In genomic region chr2:212923393-212923792, GRCh38 we compare ENCODE assay signal across 21 cellular contexts.
DNase-seq lines count a peak whose midpoint lies in the region; ATAC-seq and TF ChIP-seq lines count a peak whose summit lies in the region.
"Had no signal": no experiment of that assay in that cellular context is flagged by ENCODE, and none has a peak within 500 bp of the region (broad histone marks: within the 10 kb centered on the region; RNA-seq: fewer than 3 reads in every experiment).

No MANE protein-coding gene starts in this region.

- no peak overlapping the region for H3K9ac ChIP-seq in mammary epithelial cell (ENCODE audit: insufficient read depth, low read length)
- H3K9ac ChIP-seq in mesendoderm (ENCODE audit: low read length): no peak overlapping the region

- H3K27ac ChIP-seq in PC-9 (0 out of 2 replicates have a peak overlapping the region, but pooled peaks have one; percentile 39), mammary epithelial cell (ENCODE audit: insufficient read depth, low read depth, low read length) (peak overlapping the region; percentile 73), esophagus squamous epithelium (peak overlapping the region in 3 of 4 donors; percentile 25 to 51 (median 40)), mesendoderm (ENCODE audit: low read depth, low read length) (no peak overlapping the region)
- H3K27ac ChIP-seq: SJCRH30 had no signal

- no peak overlapping the region for H2BK120ac ChIP-seq in mesendoderm (ENCODE audit: low read depth, low read length)

- in situ Hi-C loops in mammary epithelial cell (cut with MboI; ENCODE audit: low sequenced_read_pairs in 2 of 2): no loop called here

- dilution Hi-C loops in mammary epithelial cell (cut with HindIII; ENCODE audit: low sequenced_read_pairs): no loop called here

- no peak overlapping the region for H2BK5ac ChIP-seq in mesendoderm (ENCODE audit: low read length)

- H3K56ac ChIP-seq in mesendoderm (ENCODE audit: low read length): no peak overlapping the region

- H3K36me3 ChIP-seq in PC-9 (ENCODE audit: low read depth) (no peaks in the 10 kb centered on the region; the same call in 1 of the 2 replicates), mammary epithelial cell (ENCODE audit: insufficient read depth, low read length) (no peaks in the 10 kb centered on the region), esophagus squamous epithelium (no peaks in the 10 kb centered on the region), mesendoderm (ENCODE audit: control insufficient read depth, insufficient read depth, low read length) (no peaks in the 10 kb centered on the region)
- H3K36me3 ChIP-seq: SJCRH30 had no signal

- POLR2A ChIA-PET in PC-9 (lab: Charles Lee; ENCODE audit: unreplicated experiment): no interaction called here

- peaks cover 15% of the 10 kb centered on the region; the same call in 1 of the 2 replicates for H3F3A ChIP-seq in PC-9 (ENCODE audit: insufficient read depth, low read depth)

- no peak for TF ChIP-seq CTCF in PC-9 (conservative IDR thresholded peaks at IDR 0.05)
- TF ChIP-seq CTCF in mammary epithelial cell (conservative IDR thresholded peaks at IDR 0.05 in 1 of 2, IDR thresholded peaks at IDR 0.05 in 1 of 2; ENCODE audit: extremely low read depth in 1 of 2, insufficient read depth in 1 of 2, low read depth in 1 of 2, low read length in 2 of 2): no peak
- TF ChIP-seq CTCF in esophagus squamous epithelium (IDR thresholded peaks at IDR 0.05): no peak
- no peak for TF ChIP-seq CTCF in GM20000 (IDR thresholded peaks at IDR 0.05; ENCODE audit: extremely low read depth, missing control alignments)

- no peak overlapping the region for H4K5ac ChIP-seq in mesendoderm (ENCODE audit: low read length)

- CTCF ChIA-PET in PC-9 (lab: Charles Lee) (no interaction called here), mammary epithelial cell (lab: Charles Lee; ENCODE audit: low non-redundant PET) (no interaction called here)

- no peak overlapping the region for H2BK15ac ChIP-seq in mesendoderm (replicated peaks; ENCODE audit: low read depth)

- H3K4me1 ChIP-seq in PC-9 (replicated peaks; ENCODE audit: insufficient read depth) (peaks cover 25% of the 10 kb centered on the region), mammary epithelial cell (ENCODE audit: insufficient read depth, low read length) (peaks cover 38% of the 10 kb centered on the region), esophagus squamous epithelium (peaks cover 0 to 66% (median 11%) of the 10 kb centered on the region in 3 donors), mesendoderm (ENCODE audit: control insufficient read depth, low read depth, low read length) (peaks cover 4% of the 10 kb centered on the region)
- H3K4me1 ChIP-seq: SJCRH30 had no signal

- no peak overlapping the region for H2AK5ac ChIP-seq in mesendoderm (ENCODE audit: low read length)

- no peak overlapping the region for H3K18ac ChIP-seq in mesendoderm (ENCODE audit: low read length)

- no peak for TF ChIP-seq POLR2A in esophagus squamous epithelium (IDR thresholded peaks at IDR 0.05)

- no peaks in the 10 kb centered on the region for H3K9me2 ChIP-seq in PC-9 (ENCODE audit: insufficient read depth)

- no peak overlapping the region for H3K23ac ChIP-seq in mesendoderm (ENCODE audit: low read length)

- WGBS in mammary epithelial cell (ENCODE audit: low coverage, missing lambda C conversion rate): 36% methylated on average over 1 of the region's 1 CpG
- WGBS in esophagus squamous epithelium, 2 donors: 62 to 94% methylated on average over 1 of the region's 1 CpG
- WGBS in mesendoderm (ENCODE audit: extremely low coverage, insufficient coverage, low lambda C conversion rate): no CpG with 5 or more reads among the region's 1 CpG

- intact Hi-C loops in PC-9 (cut with micrococcal nuclease; ENCODE audit: unreplicated experiment) (no loop called here), mammary epithelial cell (cut with micrococcal nuclease) (no loop called here), esophagus squamous epithelium (cut with DNase I) (no loop called here)

- ATAC-seq in GM18520 (IDR thresholded peaks at IDR 0.05; ENCODE audit: unreplicated experiment) (no peak), HG02970 (IDR thresholded peaks at IDR 0.05; ENCODE audit: low FRiP score, unreplicated experiment) (no peak)
- ATAC-seq: HCT116, Right ventricle myocardium inferior, SK-N-SH treated with all-trans-retinoic acid at 6 μM for 48 hours had no signal

- H3K4ac ChIP-seq in mesendoderm (ENCODE audit: low read depth, low read length): no peak overlapping the region

- no peak overlapping the region for H3K4me2 ChIP-seq in PC-9
- H3K4me2 ChIP-seq in mammary epithelial cell (ENCODE audit: insufficient read depth, low read depth, low read length): peak overlapping the region; percentile 32
- no peak overlapping the region for H3K4me2 ChIP-seq in mesendoderm (ENCODE audit: low read length)

- H2AFZ ChIP-seq in PC-9: no peak overlapping the region
- no peak overlapping the region for H2AFZ ChIP-seq in mammary epithelial cell (ENCODE audit: low read depth, low read length)

- no peaks in the 10 kb centered on the region for H3K27me3 ChIP-seq in PC-9 (ENCODE audit: insufficient read depth, low read depth)
- H3K27me3 ChIP-seq in mammary epithelial cell (ENCODE audit: insufficient read depth, low read length): no peaks in the 10 kb centered on the region
- no peaks in the 10 kb centered on the region for H3K27me3 ChIP-seq in esophagus squamous epithelium
- H3K27me3 ChIP-seq in mesendoderm (ENCODE audit: insufficient read depth, low read length, poor library complexity): no peaks in the 10 kb centered on the region
- H3K27me3 ChIP-seq: SJCRH30 had no signal

- peak in 1 of 2 experiments; percentile 35 for DNase-seq in PC-9
- DNase-seq in mammary epithelial cell: peak; percentile 70
- DNase-seq in esophagus squamous epithelium (lab: John Stamatoyannopoulos, UW): no peak
- DNase-seq in mesendoderm: peak; percentile 30
- DNase-seq in GM20000 (ENCODE audit: low spot score): no peak
- DNase-seq in stimulated activated CD4-positive, alpha-beta T cell treated with anti-CD3 and anti-CD28 coated beads, Interleukin-1b, Interleukin-23, amount 100 ng/mL, for 48 hours: no peak
- DNase-seq: C1 segment of cervical spinal cord; CD4-positive, alpha-beta memory T cell; COR-L47; DMS53; KG1; MM.1S; NCI-H2029; NCI-H446; NCI-H69; SJCRH30 had no signal

- no peaks in the 10 kb centered on the region for H3K79me2 ChIP-seq in PC-9 (ENCODE audit: low read depth)
- no peaks in the 10 kb centered on the region for H3K79me2 ChIP-seq in mammary epithelial cell (ENCODE audit: insufficient read depth, low read length)
- no peaks in the 10 kb centered on the region for H3K79me2 ChIP-seq in mesendoderm (ENCODE audit: control insufficient read depth, insufficient read depth, low read length)

- BruUV-seq in PC-9 (replicated peaks; lab: Mats Ljungman, UMichigan) (no TSS peak), mammary epithelial cell (replicated peaks; lab: Mats Ljungman, UMichigan) (no TSS peak)

- H3K9me3 ChIP-seq in PC-9 (ENCODE audit: insufficient read depth, low read depth): no peaks in the 10 kb centered on the region; the same call in 1 of the 2 replicates
- peaks cover 5% of the 10 kb centered on the region for H3K9me3 ChIP-seq in mammary epithelial cell (replicated peaks; ENCODE audit: insufficient read depth, low read length)
- H3K9me3 ChIP-seq in esophagus squamous epithelium: peaks cover 0 to 3% (median 0%) of the 10 kb centered on the region in 3 donors
- H3K9me3 ChIP-seq: SJCRH30 had no signal

- H3K79me1 ChIP-seq in mesendoderm (ENCODE audit: low read length): no peaks in the 10 kb centered on the region

- H4K8ac ChIP-seq in mesendoderm (ENCODE audit: low read depth, low read length): no peak overlapping the region

- no peaks in the 10 kb centered on the region for H4K20me1 ChIP-seq in PC-9 (ENCODE audit: insufficient read depth)
- H4K20me1 ChIP-seq in mammary epithelial cell (ENCODE audit: insufficient read depth, low read length): no peaks in the 10 kb centered on the region

- H3K4me3 ChIP-seq in PC-9 (no peak overlapping the region), mammary epithelial cell (replicated peaks in 1 of 3; ENCODE audit: insufficient read depth in 1 of 3, low read depth in 2 of 3, low read length in 3 of 3) (no peak overlapping the region), esophagus squamous epithelium (no peak overlapping the region), mesendoderm (ENCODE audit: low read length) (no peak overlapping the region)
- H3K4me3 ChIP-seq: SJCRH30 had no signal

Comparison
In these comparisons a context has a peak if more than half of its experiments do, and no peak if none do; other contexts are left out.
1. DNase-seq: peak in mammary epithelial cell (single experiment) and mesendoderm (single experiment); none in esophagus squamous epithelium (single experiment), GM20000 (single experiment) and stimulated activated CD4-positive, alpha-beta T cell treated with anti-CD3 and anti-CD28 coated beads, Interleukin-1b, Interleukin-23, amount 100 ng/mL, for 48 hours (single experiment).